Comparison of ENCODE assay signal across 26 cellular contexts in genomic region chr6:131861356-131861755, GRCh38. TPM values are rescaled to one million over a fixed set of nuclear protein-coding genes. Genes with fewer than 3 reads are reported as not detected.
DNase-seq lines count a peak whose midpoint lies in the region; ATAC-seq, FAIRE-seq and TF ChIP-seq lines count a peak whose summit lies in the region.
"Had no signal": no experiment of that assay in that cellular context is flagged by ENCODE, and none has a peak within 500 bp of the region (broad histone marks: within the 10 kb centered on the region; RNA-seq: fewer than 3 reads in every experiment).

No MANE protein-coding gene starts in this region.

- TF ChIP-seq CTCF in AG09309 (IDR thresholded peaks at IDR 0.05; ENCODE audit: control insufficient read depth, insufficient read depth, low read depth, low read length, missing control alignments) (no peak), brain microvascular endothelial cell (IDR thresholded peaks at IDR 0.05; ENCODE audit: low read depth, low read length, missing control alignments) (no peak), pancreas (IDR thresholded peaks at IDR 0.05) (no peak), tibial artery (IDR thresholded peaks at IDR 0.05) (no peak)

- WGBS in pancreas, 2 donors: 61 to 67% methylated on average over 1 of the region's 1 CpG

- no peak overlapping the region for H3K9ac ChIP-seq in HUES6 (ENCODE audit: low read length)

- H3K9me3 ChIP-seq in HUES6 (ENCODE audit: control insufficient read depth, insufficient read depth, low read depth, low read length) (no peaks in the 10 kb centered on the region; the same call in 1 of the 2 replicates), pancreas (no peaks in the 10 kb centered on the region), tibial artery (no peaks in the 10 kb centered on the region)
- H3K9me3 ChIP-seq: adrenal gland, left lung had no signal

- H3K4me3 ChIP-seq in AG09309 (ENCODE audit: control insufficient read depth, low read depth, low read length) (no peak overlapping the region), HUES6 (ENCODE audit: low read depth, low read length) (no peak overlapping the region), brain microvascular endothelial cell (ENCODE audit: low read depth, low read length) (no peak overlapping the region), pancreas (no peak overlapping the region), tibial artery (no peak overlapping the region)
- H3K4me3 ChIP-seq: adrenal gland, left lung had no signal

- FAIRE-seq in islet of Langerhans (lab: Jason Lieb, UNC) (peak; percentile 33), pancreas (lab: Jason Lieb, UNC) (no peak), urothelium cell line (lab: Jason Lieb, UNC) (no peak), H54 (lab: Jason Lieb, UNC) (no peak)
- FAIRE-seq: RCC 7860 had no signal

- H3K27me3 ChIP-seq in HUES6 (ENCODE audit: control insufficient read depth, insufficient read depth, low read length): no peaks in the 10 kb centered on the region
- no peaks in the 10 kb centered on the region for H3K27me3 ChIP-seq in brain microvascular endothelial cell (replicated peaks)
- H3K27me3 ChIP-seq in pancreas: no peaks in the 10 kb centered on the region
- no peaks in the 10 kb centered on the region for H3K27me3 ChIP-seq in tibial artery
- H3K27me3 ChIP-seq: adrenal gland, left lung had no signal

- in situ Hi-C loops in brain microvascular endothelial cell (cut with HindIII; ENCODE audit: low pct_ligation_motif_present, low sequenced_read_pairs): no loop called here

- H3K36me3 ChIP-seq in HUES6 (ENCODE audit: control insufficient read depth, insufficient read depth, low read length) (peaks cover 50% of the 10 kb centered on the region), brain microvascular endothelial cell (replicated peaks) (no peaks in the 10 kb centered on the region), pancreas (no peaks in the 10 kb centered on the region), tibial artery (peaks cover 0 to 10% (median 0%) of the 10 kb centered on the region in 3 donors)
- H3K36me3 ChIP-seq: adrenal gland, left lung, WERI-Rb-1 had no signal

- peaks cover 13% of the 10 kb centered on the region for H3K4me1 ChIP-seq in HUES6 (ENCODE audit: control insufficient read depth, insufficient read depth, low read length)
- H3K4me1 ChIP-seq in pancreas: peaks cover 8 to 10% (median 8%) of the 10 kb centered on the region in 3 donors
- peaks cover 0 to 6% (median 0%) of the 10 kb centered on the region in 4 donors for H3K4me1 ChIP-seq in tibial artery
- H3K4me1 ChIP-seq: left lung had no signal

- intact Hi-C loops in pancreas (cut with DNase I): no loop called here
- intact Hi-C loops in tibial artery (cut with DNase I; ENCODE audit: low total_unique reads): no loop called here

- TF ChIP-seq POLR2A in H54 (IDR thresholded peaks at IDR 0.05; ENCODE audit: low read depth, low read length): no peak

- DNase-seq in AG09309 (ENCODE audit: low read depth) (peak; percentile 44), brain microvascular endothelial cell (peak; percentile 7), pancreas (no peak), tibial artery (no peak), urothelium cell line (ENCODE audit: low spot score) (no peak), H54 (ENCODE audit: insufficient read length, low spot score) (no peak)
- DNase-seq: activated CD4-positive, alpha-beta T cell treated with anti-CD3 and anti-CD28 coated beads, Interleukin-2, amount 50 U/mL, for 4 hours; activated CD8-positive, alpha-beta memory T cell treated with anti-CD3 and anti-CD28 coated beads, Interleukin-2, amount 50 U/mL, for 48 hours; activated effector memory CD4-positive, alpha-beta T cell treated with Interleukin-2 at 50 U/mL for 16 hours; adrenal gland; cerebellar nuclear complex; effector CD8-positive, alpha-beta T cell; GOT3; head of caudate nucleus; Kasumi-1; left lung; NCI-H1105; NCI-H2081 treated with DMSO at 0.1 percent for 48 hours; NCI-H510A; nucleus accumbens; retina; WERI-Rb-1 had no signal

- ATAC-seq in pancreas: no peak
- ATAC-seq: left lung had no signal

- H3K27ac ChIP-seq in HUES6 (ENCODE audit: low read depth, low read length) (peak overlapping the region; percentile 65; the same call in 1 of the 2 replicates), brain microvascular endothelial cell (no peak overlapping the region), pancreas (no peak overlapping the region), tibial artery (no peak overlapping the region)
- H3K27ac ChIP-seq: adrenal gland, left lung, WERI-Rb-1 had no signal

RNA-seq across cellular contexts. Expression of gene ENPP1, which starts 53.5 kb away (rescaled TPM):
- total RNA-seq in pancreas: 10 to 100 TPM; 16.5 to 46.6 (median 23.0) TPM
- polyA plus RNA-seq in pancreas: 1 to 10 TPM; 4.8 to 5.6 TPM
- total RNA-seq: G401 had no signal

Comparison
In these comparisons a context has a peak if more than half of its experiments do, and no peak if none do; other contexts are left out.
1. DNase-seq: peak in AG09309 (single experiment) and brain microvascular endothelial cell (single experiment); none in pancreas (0 of 6), tibial artery (0 of 2), urothelium cell line (single experiment) and H54 (single experiment).